ENCODE assay signal across 6 cellular contexts in the genomic region with DNA sequence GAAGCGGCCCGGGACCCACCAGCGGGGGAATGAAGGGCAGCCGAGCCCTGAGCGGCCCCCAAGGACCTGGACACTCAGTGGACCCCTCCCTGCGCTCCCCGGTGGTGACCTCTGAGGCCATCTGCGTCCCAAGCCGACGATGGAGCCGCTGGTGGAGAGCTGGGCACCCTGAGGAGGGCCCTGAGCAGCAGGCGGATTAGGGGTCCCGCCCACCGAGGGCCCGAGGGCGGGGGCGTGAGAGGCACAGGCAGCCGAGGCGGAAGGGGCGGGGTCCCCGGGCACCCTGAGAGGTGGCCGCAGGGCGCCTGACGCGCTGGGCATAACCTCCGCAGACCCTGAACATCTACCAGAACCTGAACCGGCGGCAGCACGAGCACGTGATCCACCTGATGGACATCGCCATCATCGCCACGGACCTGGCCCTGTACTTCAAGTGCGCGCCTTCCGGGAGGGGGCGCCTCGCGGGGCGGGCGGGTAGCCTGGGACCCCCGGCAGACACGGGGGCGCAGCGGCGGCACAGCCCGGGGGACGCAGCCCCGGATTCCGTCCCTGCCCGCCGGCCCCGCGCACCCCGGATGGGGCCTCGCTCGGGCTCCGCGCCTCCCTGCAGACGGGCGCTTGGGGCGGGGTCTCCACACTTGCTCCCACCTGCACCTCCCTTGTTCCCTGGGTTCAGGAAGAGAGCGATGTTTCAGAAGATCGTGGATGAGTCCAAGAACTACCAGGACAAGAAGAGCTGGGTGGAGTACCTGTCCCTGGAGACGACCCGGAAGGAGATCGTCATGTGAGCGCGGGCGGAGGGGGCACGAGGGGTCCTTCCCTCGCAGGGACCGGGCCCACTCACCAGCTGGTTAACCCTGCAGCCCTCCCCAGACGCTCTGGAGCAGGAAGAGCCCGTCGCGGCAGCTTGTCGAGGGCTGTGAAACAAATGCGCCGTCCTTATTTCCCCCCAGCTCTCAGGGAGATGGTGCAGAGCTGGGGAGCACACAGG. TPM values are rescaled to one million over a fixed set of nuclear protein-coding genes. Genes with fewer than 3 reads are reported as not detected.
DNase-seq lines count a peak whose midpoint lies in the region; ATAC-seq and TF ChIP-seq lines count a peak whose summit lies in the region.

No MANE protein-coding gene starts in this region.

- 3 to 21% methylated on average over 7 to 55 of the region's 80 CpGs for WGBS in upper lobe of left lung, 2 donors

- no peak for TF ChIP-seq EP300 in upper lobe of left lung (IDR thresholded peaks at IDR 0.05)

- H3K27me3 ChIP-seq in upper lobe of left lung, result no peaks in the 10 kb centered on the region

- CTCF ChIA-PET in HEK293T (lab: Yijun Ruan, JAX), result no interaction called here

- TF ChIP-seq POLR2A in upper lobe of left lung (IDR thresholded peaks at IDR 0.05), result peak in 1 of 4 donors; percentile 43

- POLR2A ChIA-PET in HEK293T (lab: Yijun Ruan, JAX), result interaction anchor here (1.9 kb wide), 1 partner anchor 11 kb away, joined by 6 read pairs; the partner anchor contains the start of genes ATP5ME and MYL5

- DNase-seq in NCI-H2171 (lab: John Stamatoyannopoulos, UW) (peak; percentile 54), mucosa of gallbladder (ENCODE audit: low spot score) (peak; percentile 48), upper lobe of left lung (peak; percentile 75 to 94), HEK293T (ENCODE audit: extremely low spot score) (no peak)
- peak; percentile 64 for DNase-seq in activated naive CD8-positive, alpha-beta T cell treated with anti-CD3 and anti-CD28 coated beads, Interleukin-2, amount 50 U/mL, for 16 hours (ENCODE audit: low read depth, low spot score)

- H3K36me3 ChIP-seq in upper lobe of left lung, result no peaks in the 10 kb centered on the region

- H3K4me1 ChIP-seq in upper lobe of left lung, result peaks cover 7 to 21% (median 8%) of the 10 kb centered on the region in 4 donors

- ATAC-seq in GM19395 (IDR thresholded peaks at IDR 0.05; ENCODE audit: unreplicated experiment) (peak; percentile 68), upper lobe of left lung (ENCODE audit: low FRiP score in 2 of 2) (peak in 1 of 2 donors; percentile 81)

- peak overlapping the region; percentile 50 to 76 (median 68) for H3K27ac ChIP-seq in upper lobe of left lung

- TF ChIP-seq CTCF in upper lobe of left lung (IDR thresholded peaks at IDR 0.05), result peak in 1 of 6 experiments; percentile 16

- peak overlapping the region; percentile 62 to 95 (median 74) for H3K4me3 ChIP-seq in upper lobe of left lung

- H3K9me3 ChIP-seq in upper lobe of left lung, result no peaks in the 10 kb centered on the region

TF ChIP-seq in HEK293T, 16 proteins besides CTCF, POLR2A, EP300 and RAD21:
- no peak for TF ChIP-seq BHLHE40 (IDR thresholded peaks at IDR 0.05; ENCODE audit: borderline replicate concordance)
- TF ChIP-seq SUZ12 (IDR thresholded peaks at IDR 0.05), result no peak
- no peak for TF ChIP-seq HDGF (IDR thresholded peaks at IDR 0.05; ENCODE audit: borderline replicate concordance)
- TF ChIP-seq, protein P1, sequence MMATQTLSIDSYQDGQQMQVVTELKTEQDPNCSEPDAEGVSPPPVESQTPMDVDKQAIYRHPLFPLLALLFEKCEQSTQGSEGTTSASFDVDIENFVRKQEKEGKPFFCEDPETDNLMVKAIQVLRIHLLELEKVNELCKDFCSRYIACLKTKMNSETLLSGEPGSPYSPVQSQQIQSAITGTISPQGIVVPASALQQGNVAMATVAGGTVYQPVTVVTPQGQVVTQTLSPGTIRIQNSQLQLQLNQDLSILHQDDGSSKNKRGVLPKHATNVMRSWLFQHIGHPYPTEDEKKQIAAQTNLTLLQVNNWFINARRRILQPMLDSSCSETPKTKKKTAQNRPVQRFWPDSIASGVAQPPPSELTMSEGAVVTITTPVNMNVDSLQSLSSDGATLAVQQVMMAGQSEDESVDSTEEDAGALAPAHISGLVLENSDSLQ (IDR thresholded peaks at IDR 0.05), result no peak
- TF ChIP-seq NFRKB (IDR thresholded peaks at IDR 0.05), result no peak
- no peak for TF ChIP-seq ARNT (IDR thresholded peaks at IDR 0.05)
- no peak for TF ChIP-seq FOXM1 (IDR thresholded peaks at IDR 0.05; ENCODE audit: borderline replicate concordance)
- TF ChIP-seq SP1 (IDR thresholded peaks at IDR 0.05), result no peak
- TF ChIP-seq CTBP1 (IDR thresholded peaks at IDR 0.05; ENCODE audit: borderline replicate concordance), result no peak
- TF ChIP-seq ELF4 (IDR thresholded peaks at IDR 0.05), result no peak
- no peak for TF ChIP-seq L3MBTL2 (conservative IDR thresholded peaks at IDR 0.05)
- no peak for TF ChIP-seq TARDBP (IDR thresholded peaks at IDR 0.05)
- no peak for TF ChIP-seq FOXK2 (IDR thresholded peaks at IDR 0.05)

RNA-seq across cellular contexts. Expression of gene ATP5ME, which starts 10.3 kb away (rescaled TPM):
- total RNA-seq in mucosa of gallbladder (252 TPM), upper lobe of left lung (100 to 1,000 TPM in 3 of 6 donors, 10 to 100 TPM in 3; 22.6 to 216 (median 106) TPM)

RNA-seq across cellular contexts. Expression of gene MYL5, which starts 10.6 kb away (rescaled TPM):
- total RNA-seq in mucosa of gallbladder (17.8 TPM), upper lobe of left lung (10 to 100 TPM in 4 of 6 donors, 1 to 10 TPM in 2; 4.7 to 25.1 (median 17.1) TPM)

RNA-seq across cellular contexts. Expression of gene SLC49A3, which starts 25.2 kb away (rescaled TPM):
- total RNA-seq in mucosa of gallbladder, result 13.9 TPM
- 10 to 100 TPM; 12.2 to 65.0 (median 32.3) TPM for total RNA-seq in upper lobe of left lung

RNA-seq across cellular contexts. Expression of gene PDE6B, which starts 38.4 kb away (rescaled TPM):
- 8.6 TPM for total RNA-seq in mucosa of gallbladder
- total RNA-seq in upper lobe of left lung, result 10 to 100 TPM in 3 of 6 donors, 1 to 10 TPM in 3; 4.2 to 28.3 (median 9.0) TPM

RNA-seq across cellular contexts. Expression of gene PCGF3, which starts 41.9 kb away (rescaled TPM):
- total RNA-seq in mucosa of gallbladder (60.6 TPM), upper lobe of left lung (100 to 1,000 TPM in 1 of 6 donors, 10 to 100 TPM in 5; 36.4 to 150 (median 41.0) TPM)
